Comparison of ENCODE assay signal across 8 cellular contexts in genomic region chr1:116570358-116571214, GRCh38. TPM values are rescaled to one million over a fixed set of nuclear protein-coding genes. Genes with fewer than 3 reads are reported as not detected.
DNase-seq lines count a peak whose midpoint lies in the region; ATAC-seq and TF ChIP-seq lines count a peak whose summit lies in the region.

A gene with protein sequence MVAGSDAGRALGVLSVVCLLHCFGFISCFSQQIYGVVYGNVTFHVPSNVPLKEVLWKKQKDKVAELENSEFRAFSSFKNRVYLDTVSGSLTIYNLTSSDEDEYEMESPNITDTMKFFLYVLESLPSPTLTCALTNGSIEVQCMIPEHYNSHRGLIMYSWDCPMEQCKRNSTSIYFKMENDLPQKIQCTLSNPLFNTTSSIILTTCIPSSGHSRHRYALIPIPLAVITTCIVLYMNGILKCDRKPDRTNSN (minus strand): TSS chr1:116571026. CDS start chr1:116570972, 54 bp downstream.

- H3K14ac ChIP-seq in neuronal stem cell (ENCODE audit: low read length), result peak within 1 kb of the TSS; percentile 50

- H3K27me3 ChIP-seq in KMS-11 (ENCODE audit: insufficient read depth, low read depth), result no peaks in the 10 kb centered on the region
- no peaks in the 10 kb centered on the region for H3K27me3 ChIP-seq in SJCRH30
- H3K27me3 ChIP-seq in neuronal stem cell (ENCODE audit: control insufficient read depth in 3 of 3, insufficient read depth in 3 of 3, low read depth in 1 of 3, low read length in 3 of 3), result no peaks in the 10 kb centered on the region

- H4K8ac ChIP-seq in neuronal stem cell (ENCODE audit: low read depth, low read length), result no peak within 1 kb of the TSS

- H4K91ac ChIP-seq in neuronal stem cell (ENCODE audit: low read depth, low read length, poor library complexity), result peak within 1 kb of the TSS; percentile 61

- peak within 1 kb of the TSS; percentile 96 for H3K18ac ChIP-seq in neuronal stem cell (ENCODE audit: low read length)

- H2BK120ac ChIP-seq in neuronal stem cell (ENCODE audit: low read depth, low read length), result peak within 1 kb of the TSS; percentile 56

- ATAC-seq in GM21737 (IDR thresholded peaks at IDR 0.05; ENCODE audit: unreplicated experiment), result peak; percentile 54

- H3K4me3 ChIP-seq in KMS-11 (IDR thresholded peaks at IDR 0.05; ENCODE audit: insufficient read depth, low read depth, low read length), result peak within 1 kb of the TSS; percentile 12
- H3K4me3 ChIP-seq in SJCRH30, result peak within 1 kb of the TSS; percentile 86
- peak within 1 kb of the TSS; percentile 72 to 85 for H3K4me3 ChIP-seq in neuronal stem cell (ENCODE audit: low read length in 2 of 2)

- no peaks in the 10 kb centered on the region for H3K79me1 ChIP-seq in neuronal stem cell (ENCODE audit: low read depth, low read length)

- H2BK12ac ChIP-seq in neuronal stem cell (ENCODE audit: low read length), result peak within 1 kb of the TSS; percentile 2

- peak within 1 kb of the TSS; percentile 83 for H2BK5ac ChIP-seq in neuronal stem cell (ENCODE audit: low read length)

- H3K27ac ChIP-seq in KMS-11 (peak within 1 kb of the TSS; percentile 85), SJCRH30 (peak within 1 kb of the TSS; percentile 80), neuronal stem cell (replicated peaks; ENCODE audit: low read length) (peak within 1 kb of the TSS; percentile 51)

- no peak within 1 kb of the TSS for H2AK5ac ChIP-seq in neuronal stem cell (ENCODE audit: low read depth, low read length)

- H3K36me3 ChIP-seq in KMS-11 (ENCODE audit: insufficient read depth), result no peaks in the 10 kb centered on the region
- no peaks in the 10 kb centered on the region for H3K36me3 ChIP-seq in SJCRH30
- no peaks in the 10 kb centered on the region for H3K36me3 ChIP-seq in neuronal stem cell (replicated peaks in 1 of 2; ENCODE audit: control insufficient read depth in 2 of 2, insufficient read depth in 2 of 2, low read length in 2 of 2)

- H3K4me1 ChIP-seq in KMS-11 (ENCODE audit: low read depth, poor library complexity, severe bottlenecking), result peaks cover 57% of the 10 kb centered on the region
- peaks cover 3% of the 10 kb centered on the region; the same call in 1 of the 2 replicates for H3K4me1 ChIP-seq in SJCRH30
- peaks cover 12 to 16% of the 10 kb centered on the region in 2 donors for H3K4me1 ChIP-seq in neuronal stem cell (ENCODE audit: control insufficient read depth in 2 of 2, insufficient read depth in 1 of 2, low read depth in 1 of 2, low read length in 2 of 2)

- TF ChIP-seq CTCF in KMS-11 (conservative IDR thresholded peaks at IDR 0.05; ENCODE audit: low read depth, low read length), result peak; percentile 65
- TF ChIP-seq CTCF in subcutaneous adipose tissue (IDR thresholded peaks at IDR 0.05; ENCODE audit: low read depth), result no peak

- no peaks in the 10 kb centered on the region for H4K20me1 ChIP-seq in KMS-11 (ENCODE audit: insufficient read depth)

- H3K4me2 ChIP-seq in KMS-11, result peak within 1 kb of the TSS; percentile 66
- peak within 1 kb of the TSS; percentile 85 for H3K4me2 ChIP-seq in neuronal stem cell (ENCODE audit: insufficient read depth, low read length, poor library complexity, severe bottlenecking)

- no peak within 1 kb of the TSS for H3K4ac ChIP-seq in neuronal stem cell (ENCODE audit: low read length)

- WGBS in neuronal stem cell (ENCODE audit: extremely low coverage in 2 of 2, insufficient read length in 2 of 2, insufficient replicate concordance in 1 of 2), 2 donors, result no CpG with 5 or more reads among the region's 90 CpGs

- H2BK15ac ChIP-seq in neuronal stem cell (ENCODE audit: low read length), result peak within 1 kb of the TSS; percentile 89

- H3K9ac ChIP-seq in KMS-11 (peak within 1 kb of the TSS; percentile 90), neuronal stem cell (ENCODE audit: low read depth, low read length, poor library complexity) (peak within 1 kb of the TSS; percentile 90)

- H2AFZ ChIP-seq in KMS-11 (ENCODE audit: low read depth) (peak within 1 kb of the TSS; percentile 93), neuronal stem cell (ENCODE audit: low read length) (peak within 1 kb of the TSS; percentile 99)

- H3K23ac ChIP-seq in neuronal stem cell (ENCODE audit: low read depth, low read length, poor library complexity), result peak within 1 kb of the TSS; percentile 86

- DNase-seq in ELR (ENCODE audit: low read depth), result peak; percentile 88
- DNase-seq in SJCRH30, result peak; percentile 92
- DNase-seq in activated gamma-delta T cell treated with anti-CD3 and anti-CD28 coated beads, Interleukin-2, amount 50 U/mL, for 16 hours (ENCODE audit: low read depth), result peak; percentile 70
- peak; percentile 77 for DNase-seq in foreskin melanocyte
- DNase-seq in neuronal stem cell (ENCODE audit: low spot score), result peak; percentile 70

- H3K9me3 ChIP-seq in SJCRH30 (replicated peaks) (no peaks in the 10 kb centered on the region), neuronal stem cell (replicated peaks in 1 of 2; ENCODE audit: control insufficient read depth in 2 of 2, insufficient read depth in 1 of 2, low read depth in 1 of 2, low read length in 2 of 2) (no peaks in the 10 kb centered on the region)

- peaks cover 18% of the 10 kb centered on the region; the same call in 1 of the 2 replicates for H3K79me2 ChIP-seq in KMS-11 (ENCODE audit: insufficient read depth, low read depth)

RNA-seq across cellular contexts. Expression of the gene that starts here (rescaled TPM):
- 23.1 and 30.1 TPM in 2 replicates for total RNA-seq in SJCRH30 (2014; rRNA removed; shearing (Covaris generic))
- 5.0 TPM for polyA plus RNA-seq in neuronal stem cell (2013, experiment 1 of 2)
- 4.9 TPM for polyA plus RNA-seq in neuronal stem cell (2013, experiment 2 of 2)
- total RNA-seq in subcutaneous adipose tissue, result 10 to 100 TPM; 33.9 to 53.8 (median 43.0) TPM

Comparison
In these comparisons a context has a peak if more than half of its experiments do, and no peak if none do; other contexts are left out.
1. Peak in every context shown above with its lines: DNase-seq, ATAC-seq, H3K4me3 ChIP-seq and H3K27ac ChIP-seq.
2. H3K4me3 ChIP-seq: peak in every context shown above with its lines; median percentile 86 in SJCRH30; 78 in neuronal stem cell; 12 in KMS-11.